1 cellular context compared by ENCODE assay signal in the genomic region with DNA sequence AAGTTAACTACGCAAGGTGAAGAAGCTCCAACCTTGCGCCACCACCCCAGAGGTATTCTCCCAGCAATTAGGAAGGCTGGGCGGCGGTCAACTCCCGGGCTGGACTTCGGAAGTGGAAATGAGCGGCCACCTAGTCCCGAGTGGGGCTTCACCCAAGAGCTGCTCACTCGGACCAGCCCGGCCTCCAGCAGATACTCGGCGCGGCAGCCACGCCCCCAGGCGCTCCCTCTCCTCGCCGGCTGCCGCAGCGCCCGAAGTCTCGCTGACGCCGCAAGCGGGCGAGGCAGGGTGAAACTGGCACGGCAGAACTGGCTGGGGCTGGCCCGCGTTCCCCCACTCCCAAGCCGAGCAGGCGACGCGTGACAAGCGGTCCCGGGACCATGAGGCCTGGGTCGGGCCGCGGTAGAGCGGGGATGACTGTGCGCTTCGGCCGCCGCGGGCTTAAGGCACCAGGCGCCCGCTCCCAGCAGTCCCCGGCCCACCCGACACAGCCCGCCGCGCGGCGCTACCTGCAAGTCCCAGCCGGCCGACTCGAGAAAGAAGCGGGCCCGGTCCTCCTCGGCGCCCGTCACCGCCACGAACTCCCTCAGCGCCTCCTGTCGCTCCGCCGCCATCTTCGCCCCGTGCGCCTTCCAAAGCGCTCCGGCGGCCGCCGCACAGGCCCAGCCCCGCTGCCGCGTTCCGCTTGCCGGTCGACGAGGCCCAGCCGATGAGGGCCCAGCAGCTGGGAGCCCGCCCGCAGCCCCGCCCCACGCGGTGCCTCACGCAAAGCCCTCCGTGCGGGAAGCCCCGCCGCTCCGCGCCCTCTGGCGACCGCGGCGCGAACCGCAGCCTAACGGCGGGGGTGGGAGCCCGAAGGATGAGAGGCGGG.
TF ChIP-seq lines count a peak whose summit lies in the region.

A gene (minus strand): TSS at position 639 of the 871 bp plus-strand sequence. CDS start 25 bp downstream, at position 614.

TF ChIP-seq in WTC11, 78 proteins besides CTCF, POLR2A, EP300 and RAD21 (continued from another document):
- TF ChIP-seq, protein P1, sequence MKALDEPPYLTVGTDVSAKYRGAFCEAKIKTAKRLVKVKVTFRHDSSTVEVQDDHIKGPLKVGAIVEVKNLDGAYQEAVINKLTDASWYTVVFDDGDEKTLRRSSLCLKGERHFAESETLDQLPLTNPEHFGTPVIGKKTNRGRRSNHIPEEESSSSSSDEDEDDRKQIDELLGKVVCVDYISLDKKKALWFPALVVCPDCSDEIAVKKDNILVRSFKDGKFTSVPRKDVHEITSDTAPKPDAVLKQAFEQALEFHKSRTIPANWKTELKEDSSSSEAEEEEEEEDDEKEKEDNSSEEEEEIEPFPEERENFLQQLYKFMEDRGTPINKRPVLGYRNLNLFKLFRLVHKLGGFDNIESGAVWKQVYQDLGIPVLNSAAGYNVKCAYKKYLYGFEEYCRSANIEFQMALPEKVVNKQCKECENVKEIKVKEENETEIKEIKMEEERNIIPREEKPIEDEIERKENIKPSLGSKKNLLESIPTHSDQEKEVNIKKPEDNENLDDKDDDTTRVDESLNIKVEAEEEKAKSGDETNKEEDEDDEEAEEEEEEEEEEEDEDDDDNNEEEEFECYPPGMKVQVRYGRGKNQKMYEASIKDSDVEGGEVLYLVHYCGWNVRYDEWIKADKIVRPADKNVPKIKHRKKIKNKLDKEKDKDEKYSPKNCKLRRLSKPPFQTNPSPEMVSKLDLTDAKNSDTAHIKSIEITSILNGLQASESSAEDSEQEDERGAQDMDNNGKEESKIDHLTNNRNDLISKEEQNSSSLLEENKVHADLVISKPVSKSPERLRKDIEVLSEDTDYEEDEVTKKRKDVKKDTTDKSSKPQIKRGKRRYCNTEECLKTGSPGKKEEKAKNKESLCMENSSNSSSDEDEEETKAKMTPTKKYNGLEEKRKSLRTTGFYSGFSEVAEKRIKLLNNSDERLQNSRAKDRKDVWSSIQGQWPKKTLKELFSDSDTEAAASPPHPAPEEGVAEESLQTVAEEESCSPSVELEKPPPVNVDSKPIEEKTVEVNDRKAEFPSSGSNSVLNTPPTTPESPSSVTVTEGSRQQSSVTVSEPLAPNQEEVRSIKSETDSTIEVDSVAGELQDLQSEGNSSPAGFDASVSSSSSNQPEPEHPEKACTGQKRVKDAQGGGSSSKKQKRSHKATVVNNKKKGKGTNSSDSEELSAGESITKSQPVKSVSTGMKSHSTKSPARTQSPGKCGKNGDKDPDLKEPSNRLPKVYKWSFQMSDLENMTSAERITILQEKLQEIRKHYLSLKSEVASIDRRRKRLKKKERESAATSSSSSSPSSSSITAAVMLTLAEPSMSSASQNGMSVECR (CRISPR knock-in tag; IDR thresholded peaks at IDR 0.05; ENCODE audit: borderline replicate concordance) = peak; percentile 86; the same call in 1 of the 2 replicates
- TF ChIP-seq KAT7 (CRISPR knock-in tag; IDR thresholded peaks at IDR 0.05; ENCODE audit: borderline replicate concordance) (peak; percentile 73; the same call in 1 of the 2 replicates), ZNF219 (CRISPR knock-in tag; IDR thresholded peaks at IDR 0.05; ENCODE audit: borderline replicate concordance) (peak; percentile 81; the same call in 1 of the 2 replicates), HMGA2 (CRISPR knock-in tag; IDR thresholded peaks at IDR 0.05) (no peak), SMAD3 (CRISPR knock-in tag; IDR thresholded peaks at IDR 0.05; ENCODE audit: borderline replicate concordance) (no peak)
